Comparison of ENCODE assay signal across 8 cellular contexts in genomic region chr1:205430631-205431305, GRCh38. TPM values are rescaled to one million over a fixed set of nuclear protein-coding genes. Genes with fewer than 3 reads are reported as not detected.
DNase-seq lines count a peak whose midpoint lies in the region; ATAC-seq, FAIRE-seq and TF ChIP-seq lines count a peak whose summit lies in the region.

No MANE protein-coding gene starts in this region.

- H3K36me3 Mint-ChIP-seq in activated B cell treated with CpG ODN at 0.5 μM for 24 hours (ENCODE audit: low read depth), result no peaks in the 10 kb centered on the region

- no peaks in the 10 kb centered on the region for H3K36me3 ChIP-seq in BLaER1
- no peaks in the 10 kb centered on the region for H3K36me3 ChIP-seq in keratinocyte (ENCODE audit: control insufficient read depth in 2 of 2, extremely low read depth in 1 of 2, insufficient read depth in 2 of 2, low read length in 2 of 2)

- H3K4me3 Mint-ChIP-seq in activated B cell treated with CpG ODN at 0.5 μM for 24 hours, result peak overlapping the region; percentile 84

- CTCF ChIA-PET in activated B cell treated with CpG ODN at 0.5 μM for 24 hours (lab: Charles Lee), result interaction anchor here (1.1 to 1.9 kb wide), 8 partner anchors 10 to 157 kb away, joined by 3 to 8 read pairs (median 4); no protein-coding TSS in a partner anchor

- H3K9me3 ChIP-seq in BLaER1 (no peaks in the 10 kb centered on the region), keratinocyte (ENCODE audit: control insufficient read depth, low read depth, low read length) (no peaks in the 10 kb centered on the region)

- dilution Hi-C loops in keratinocyte (cut with MboI; ENCODE audit: extremely low pct_ligation_motif_present, low sequenced_read_pairs), result no loop called here

- no peaks in the 10 kb centered on the region for H3K79me2 ChIP-seq in keratinocyte (ENCODE audit: control insufficient read depth, insufficient read depth, low read length)

- ATAC-seq in activated B cell treated with CpG ODN at 0.5 μM for 24 hours (ENCODE audit: low read depth) (peak; percentile 85), GM21717 (IDR thresholded peaks at IDR 0.05; ENCODE audit: unreplicated experiment) (no peak), HG03469 (IDR thresholded peaks at IDR 0.05; ENCODE audit: unreplicated experiment) (no peak)

- H3K27me3 ChIP-seq in BLaER1 (no peaks in the 10 kb centered on the region), HL-60 (ENCODE audit: insufficient read depth, poor library complexity, severe bottlenecking) (peaks cover 29% of the 10 kb centered on the region), keratinocyte (ENCODE audit: control insufficient read depth, extremely low read depth, insufficient read depth, low read length) (peaks cover 21% of the 10 kb centered on the region)

- H3K27ac Mint-ChIP-seq in activated B cell treated with CpG ODN at 0.5 μM for 24 hours, result peak overlapping the region; percentile 55

- peaks cover 23% of the 10 kb centered on the region for H3K4me1 ChIP-seq in BLaER1
- peaks cover 4% of the 10 kb centered on the region for H3K4me1 ChIP-seq in keratinocyte (ENCODE audit: control insufficient read depth, extremely low read depth, insufficient read depth, low read length)

- H3K27ac ChIP-seq in BLaER1 (no peak overlapping the region), HL-60 (replicated peaks) (no peak overlapping the region), keratinocyte (ENCODE audit: control insufficient read depth, insufficient read depth, low read length) (no peak overlapping the region)

- peak; percentile 56 for TF ChIP-seq CTCF in HL-60 (IDR thresholded peaks at IDR 0.05; ENCODE audit: insufficient read depth, low read length)
- TF ChIP-seq CTCF in activated B cell treated with CpG ODN at 0.5 μM for 24 hours (IDR thresholded peaks at IDR 0.05), result no peak
- peak; percentile 96 for TF ChIP-seq CTCF in cardiac fibroblast (IDR thresholded peaks at IDR 0.05; ENCODE audit: low read depth, low read length)
- TF ChIP-seq CTCF in keratinocyte (optimal IDR thresholded peaks at IDR 0.05 in 1 of 3, IDR thresholded peaks at IDR 0.05 in 1 of 3, conservative IDR thresholded peaks at IDR 0.05 in 1 of 3; ENCODE audit: extremely low read depth in 1 of 3, insufficient read depth in 2 of 3, low read length in 3 of 3), result peak; percentile 89 to 93 (median 91)

- peak overlapping the region; percentile 21; the same call in 1 of the 2 replicates for H3K9ac ChIP-seq in BLaER1
- H3K9ac ChIP-seq in keratinocyte (ENCODE audit: control insufficient read depth, extremely low read depth, insufficient read depth, low read length), result peak overlapping the region; percentile 23

- peak overlapping the region; percentile 88 for H2AFZ ChIP-seq in keratinocyte (ENCODE audit: control insufficient read depth, low read length)

- peaks cover 39% of the 10 kb centered on the region for H3K4me1 Mint-ChIP-seq in activated B cell treated with CpG ODN at 0.5 μM for 24 hours

- H4K20me1 ChIP-seq in BLaER1 (no peaks in the 10 kb centered on the region), keratinocyte (ENCODE audit: control insufficient read depth, extremely low read depth, insufficient read depth, low read length) (no peaks in the 10 kb centered on the region)

- intact Hi-C loops in activated B cell treated with CpG ODN at 0.5 μM for 24 hours (cut with micrococcal nuclease), result loop anchor here (2.0 to 5.0 kb wide), 4 partner anchors 28 to 96 kb away; no protein-coding TSS in a partner anchor

- DNase-seq in HL-60 (ENCODE audit: low read depth in 1 of 2, low spot score in 1 of 2), result no peak
- peak; percentile 67 for DNase-seq in activated B cell treated with CpG ODN at 0.5 μM for 24 hours
- DNase-seq in cardiac fibroblast (ENCODE audit: low read depth in 2 of 2), result peak; percentile 51 to 68
- DNase-seq in keratinocyte (ENCODE audit: low read depth, low spot score), result no peak
- DNase-seq in stimulated activated CD4-positive, alpha-beta T cell treated with anti-CD3 and anti-CD28 coated beads, Interleukin-12 subunit alpha, Interleukin-12 subunit beta, amount 100 ng/mL, for 48 hours (ENCODE audit: low read depth in 2 of 3, low spot score in 1 of 3), result peak; percentile 21 to 42 (median 39)

- POLR2A ChIA-PET in activated B cell treated with CpG ODN at 0.5 μM for 24 hours (lab: Charles Lee), result interaction anchor here (0.5 to 0.6 kb wide), 2 partner anchors 130 to 136 kb away, joined by 3 to 4 read pairs; no protein-coding TSS in a partner anchor

- no peaks in the 10 kb centered on the region for H3K9me3 Mint-ChIP-seq in activated B cell treated with CpG ODN at 0.5 μM for 24 hours

- H3K9me1 ChIP-seq in keratinocyte (ENCODE audit: control insufficient read depth, extremely low read depth, insufficient read depth, low read length), result no peaks in the 10 kb centered on the region

- no peak for FAIRE-seq in keratinocyte (lab: Jason Lieb, UNC)

- no peaks in the 10 kb centered on the region for H3K27me3 Mint-ChIP-seq in activated B cell treated with CpG ODN at 0.5 μM for 24 hours

- peak overlapping the region; percentile 47 for H3K4me3 ChIP-seq in BLaER1
- peak overlapping the region; percentile 7; the same call in 1 of the 2 replicates for H3K4me3 ChIP-seq in HL-60 (replicated peaks; ENCODE audit: insufficient read depth, low read length)
- H3K4me3 ChIP-seq in cardiac fibroblast (replicated peaks in 1 of 2; ENCODE audit: low read depth in 2 of 2, low read length in 2 of 2), result peak overlapping the region; percentile 44 to 48
- H3K4me3 ChIP-seq in keratinocyte (ENCODE audit: control insufficient read depth in 2 of 3, extremely low read depth in 1 of 3, insufficient read depth in 2 of 3, low read depth in 1 of 3, low read length in 3 of 3), result peak overlapping the region; percentile 21 to 63 (median 62)

- H3K4me2 ChIP-seq in BLaER1 (peak overlapping the region; percentile 76), keratinocyte (ENCODE audit: control insufficient read depth, extremely low read depth, insufficient read depth, low read depth, low read length) (peak overlapping the region; percentile 80)

RNA-seq across cellular contexts. Expression of gene LEMD1, which starts 8.9 kb away (rescaled TPM):
- not detected in 2 replicates for total RNA-seq in activated B cell treated with CpG ODN at 0.5 μM for 24 hours
- polyA plus RNA-seq in keratinocyte, result 0.91 to 3.4 TPM (median 1.9 TPM) in 3 replicates
- polyA plus RNA-seq in keratinocyte (2011; ENCODE audit: low read depth), result 53.8 TPM
- polyA plus RNA-seq in keratinocyte (2011; cell fraction: cytosol; rRNA removed), result 2.7 and 4.3 TPM in 2 replicates
- polyA plus RNA-seq in keratinocyte (2011; cell fraction: nucleus; rRNA removed), result 6.5 and 7.2 TPM in 2 replicates
- 1.8 and 60.2 TPM in 2 replicates for polyA plus RNA-seq in keratinocyte (2012; ENCODE audit: low replicate concordance)
- polyA minus RNA-seq in keratinocyte, result 5.7 to 15.9 TPM (median 6.8 TPM) in 3 replicates
- polyA minus RNA-seq in keratinocyte (2011; cell fraction: cytosol; rRNA and poly(A)+ RNA removed), result not detected
- 3.9 and 5.8 TPM in 2 replicates for polyA minus RNA-seq in keratinocyte (2011; cell fraction: nucleus; rRNA and poly(A)+ RNA removed)

RNA-seq across cellular contexts. Expression of gene BLACAT1, which starts 25.1 kb away (rescaled TPM):
- 0.07 TPM in 1 of 2 replicates, not detected in the other for total RNA-seq in activated B cell treated with CpG ODN at 0.5 μM for 24 hours
- polyA plus RNA-seq in keratinocyte, result 2.3 to 5.2 TPM (median 4.0 TPM) in 3 replicates
- polyA plus RNA-seq in keratinocyte (2011; ENCODE audit: low read depth), result 0.62 TPM
- polyA plus RNA-seq in keratinocyte (2011; cell fraction: cytosol; rRNA removed), result 1.7 and 2.2 TPM in 2 replicates
- 14.6 and 16.6 TPM in 2 replicates for polyA plus RNA-seq in keratinocyte (2011; cell fraction: nucleus; rRNA removed)
- polyA plus RNA-seq in keratinocyte (2012; ENCODE audit: low replicate concordance), result 1.3 and 1.8 TPM in 2 replicates
- polyA minus RNA-seq in keratinocyte, result 3.4 to 9.0 TPM (median 6.4 TPM) in 3 replicates
- polyA minus RNA-seq in keratinocyte (2011; cell fraction: cytosol; rRNA and poly(A)+ RNA removed), result 1.2 TPM
- 3.9 and 7.1 TPM in 2 replicates for polyA minus RNA-seq in keratinocyte (2011; cell fraction: nucleus; rRNA and poly(A)+ RNA removed)

Comparison
In these comparisons a context has a peak if more than half of its experiments do, and no peak if none do; other contexts are left out.
1. H3K4me3 ChIP-seq: peak in every context shown above with its lines; median percentile 62 in keratinocyte; 47 in BLaER1; 46 in cardiac fibroblast; 7 in HL-60.
2. DNase-seq: peak in activated B cell treated with CpG ODN at 0.5 μM for 24 hours (single experiment), cardiac fibroblast (2 of 2) and stimulated activated CD4-positive, alpha-beta T cell treated with anti-CD3 and anti-CD28 coated beads, Interleukin-12 subunit alpha, Interleukin-12 subunit beta, amount 100 ng/mL, for 48 hours (3 of 3); none in HL-60 (0 of 2) and keratinocyte (single experiment).